In the genomic region with DNA sequence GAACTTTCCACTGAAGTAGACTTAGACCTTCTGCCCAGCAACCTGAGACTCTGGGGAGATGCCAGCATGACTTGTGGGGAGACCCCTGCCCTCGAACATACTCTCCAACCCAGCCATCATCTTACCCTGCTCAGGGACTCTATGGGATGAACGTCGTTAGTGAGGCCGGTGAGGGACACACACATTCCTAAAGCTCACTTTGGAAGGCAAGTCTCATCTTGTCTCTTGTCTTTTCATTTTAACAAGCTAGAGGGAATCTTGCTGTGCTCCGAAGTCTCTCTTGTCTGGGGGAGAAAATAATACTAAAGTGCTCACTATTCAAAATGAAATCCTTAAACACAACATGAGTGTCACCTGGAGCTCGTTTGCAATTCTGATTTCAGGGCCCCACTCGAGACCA, we compare ENCODE assay signal across 21 cellular contexts.
DNase-seq lines count a peak whose midpoint lies in the region; TF ChIP-seq lines count a peak whose summit lies in the region.
"Had no signal": no experiment of that assay in that cellular context is flagged by ENCODE, and none has a peak within 500 bp of the region (broad histone marks: within the 10 kb centered on the region; RNA-seq: fewer than 3 reads in every experiment).

No MANE protein-coding gene starts in this region.

- no peaks in the 10 kb centered on the region for H3K36me3 Mint-ChIP-seq in Caco-2 (ENCODE audit: insufficient read depth, unreplicated experiment)
- no peaks in the 10 kb centered on the region for H3K36me3 Mint-ChIP-seq in activated CD4-positive, alpha-beta memory T cell treated with anti-CD3 and anti-CD28 coated beads for 36 hours

- H3K27ac Mint-ChIP-seq in Caco-2 (ENCODE audit: unreplicated experiment): peak overlapping the region; percentile 44
- no peak overlapping the region for H3K27ac Mint-ChIP-seq in activated CD4-positive, alpha-beta memory T cell treated with anti-CD3 and anti-CD28 coated beads for 36 hours
- H3K27ac Mint-ChIP-seq: CD4-positive, alpha-beta T cell had no signal

- peaks cover 16% of the 10 kb centered on the region for H3K4me1 ChIP-seq in Caco-2
- peaks cover 0 to 11% (median 9%) of the 10 kb centered on the region in 4 donors for H3K4me1 ChIP-seq in esophagus muscularis mucosa
- H3K4me1 ChIP-seq in tibial nerve: peaks cover 0 to 44% (median 21%) of the 10 kb centered on the region in 4 donors
- H3K4me1 ChIP-seq in vagina: peaks cover 4% of the 10 kb centered on the region

- TF ChIP-seq CTCF in Caco-2 (IDR thresholded peaks at IDR 0.05; ENCODE audit: insufficient read depth in 1 of 2, low read depth in 1 of 2, low read length in 1 of 2, severe bottlenecking in 1 of 2, unreplicated experiment in 1 of 2) (no peak), esophagus muscularis mucosa (IDR thresholded peaks at IDR 0.05) (no peak), tibial nerve (IDR thresholded peaks at IDR 0.05) (no peak), vagina (IDR thresholded peaks at IDR 0.05) (no peak)

- peaks cover 2% of the 10 kb centered on the region; the same call in 1 of the 2 replicates for H3K36me3 ChIP-seq in Caco-2 (ENCODE audit: control insufficient read depth, insufficient read depth, low read length)
- no peaks in the 10 kb centered on the region for H3K36me3 ChIP-seq in SK-N-MC (ENCODE audit: insufficient read depth, low read length)
- H3K36me3 ChIP-seq in esophagus muscularis mucosa: no peaks in the 10 kb centered on the region
- H3K36me3 ChIP-seq in tibial nerve: no peaks in the 10 kb centered on the region
- no peaks in the 10 kb centered on the region for H3K36me3 ChIP-seq in vagina

- no peaks in the 10 kb centered on the region for H3K9me3 ChIP-seq in Caco-2
- H3K9me3 ChIP-seq in SK-N-MC (ENCODE audit: low read depth, low read length): no peaks in the 10 kb centered on the region
- peaks cover 0 to 6% (median 0%) of the 10 kb centered on the region in 4 donors for H3K9me3 ChIP-seq in esophagus muscularis mucosa
- no peaks in the 10 kb centered on the region for H3K9me3 ChIP-seq in tibial nerve
- H3K9me3 ChIP-seq in vagina: no peaks in the 10 kb centered on the region
- H3K9me3 ChIP-seq: SK-N-SH had no signal

- 77% methylated on average over 7 of the region's 7 CpGs for WGBS in esophagus muscularis mucosa
- WGBS in tibial nerve, 2 donors: 80 to 87% methylated on average over 7 of the region's 7 CpGs

- H3K9me3 Mint-ChIP-seq in Caco-2 (ENCODE audit: unreplicated experiment): no peaks in the 10 kb centered on the region
- H3K9me3 Mint-ChIP-seq in activated CD4-positive, alpha-beta memory T cell treated with anti-CD3 and anti-CD28 coated beads for 36 hours: peaks cover 6% of the 10 kb centered on the region
- H3K9me3 Mint-ChIP-seq: CD4-positive, alpha-beta T cell had no signal

- H3K4me3 Mint-ChIP-seq in Caco-2 (ENCODE audit: unreplicated experiment): no peak overlapping the region
- no peak overlapping the region for H3K4me3 Mint-ChIP-seq in activated CD4-positive, alpha-beta memory T cell treated with anti-CD3 and anti-CD28 coated beads for 36 hours
- H3K4me3 Mint-ChIP-seq: CD4-positive, alpha-beta T cell had no signal

- TF ChIP-seq EP300 in esophagus muscularis mucosa (IDR thresholded peaks at IDR 0.05) (no peak), tibial nerve (IDR thresholded peaks at IDR 0.05) (no peak)

- POLR2A ChIA-PET in Caco-2 (lab: Charles Lee): no interaction called here
- POLR2A ChIA-PET in activated CD4-positive, alpha-beta memory T cell treated with anti-CD3 and anti-CD28 coated beads for 36 hours (lab: Charles Lee): no interaction called here

- DNase-seq in Caco-2 (no peak), SK-N-MC (ENCODE audit: low read depth, low spot score) (no peak), esophagus muscularis mucosa (ENCODE audit: extremely low spot score) (no peak), tibial nerve (ENCODE audit: low spot score in 2 of 2) (no peak), NCI-H146 (lab: John Stamatoyannopoulos, UW) (no peak), vagina (ENCODE audit: extremely low spot score in 2 of 2) (no peak)
- DNase-seq in activated CD4-positive, alpha-beta memory T cell treated with anti-CD3 and anti-CD28 coated beads for 36 hours: no peak
- DNase-seq: CD4-positive, alpha-beta T cell; COR-L47; DMS 273 treated with DMSO at 0.1 percent for 48 hours; DMS79 treated with DMSO at 0.1 percent for 48 hours; GM23248; HCEC 1CT; KG1; NCI-H1105; NCI-H2029 treated with DMSO at 0.1 percent for 48 hours; NCI-H2171 treated with DMSO at 0.1 percent for 48 hours; NCI-H526; SHP77; SK-N-SH had no signal

- H3K27me3 Mint-ChIP-seq in Caco-2 (ENCODE audit: insufficient read depth, unreplicated experiment): no peaks in the 10 kb centered on the region
- peaks cover 1% of the 10 kb centered on the region for H3K27me3 Mint-ChIP-seq in activated CD4-positive, alpha-beta memory T cell treated with anti-CD3 and anti-CD28 coated beads for 36 hours
- H3K27me3 Mint-ChIP-seq: CD4-positive, alpha-beta T cell had no signal

- H3K27ac ChIP-seq in SK-N-MC: peak overlapping the region; percentile 98
- H3K27ac ChIP-seq in esophagus muscularis mucosa (replicated peaks in 1 of 4): peak overlapping the region; percentile 18 to 53 (median 18)
- peak overlapping the region in 3 of 4 donors; percentile 42 to 79 (median 73) for H3K27ac ChIP-seq in tibial nerve
- H3K27ac ChIP-seq in vagina: no peak overlapping the region
- H3K27ac ChIP-seq: GM23248, HL-60 had no signal

- no peaks in the 10 kb centered on the region for H3K27me3 ChIP-seq in Caco-2 (replicated peaks; ENCODE audit: control insufficient read depth, insufficient read depth, low read length)
- H3K27me3 ChIP-seq in esophagus muscularis mucosa: no peaks in the 10 kb centered on the region
- H3K27me3 ChIP-seq in tibial nerve: no peaks in the 10 kb centered on the region
- H3K27me3 ChIP-seq in vagina: no peaks in the 10 kb centered on the region

- CTCF ChIA-PET in Caco-2 (lab: Charles Lee): no interaction called here
- CTCF ChIA-PET in activated CD4-positive, alpha-beta memory T cell treated with anti-CD3 and anti-CD28 coated beads for 36 hours (lab: Charles Lee): interaction anchor here (0.9 to 1.7 kb wide), 2 partner anchors 110 to 419 kb away, joined by 3 to 4 read pairs; no protein-coding TSS in a partner anchor

- BruUV-seq in Caco-2 (replicated peaks; lab: Mats Ljungman, UMichigan): no TSS peak

- H3K9ac ChIP-seq in SK-N-MC (ENCODE audit: insufficient read length): peak overlapping the region; percentile 77
- H3K9ac ChIP-seq: GM23248, SK-N-SH had no signal

- no peak overlapping the region for H3K4me3 ChIP-seq in Caco-2 (ENCODE audit: low read depth, low read length)
- H3K4me3 ChIP-seq in SK-N-MC: no peak overlapping the region
- no peak overlapping the region for H3K4me3 ChIP-seq in esophagus muscularis mucosa
- no peak overlapping the region for H3K4me3 ChIP-seq in tibial nerve
- no peak overlapping the region for H3K4me3 ChIP-seq in vagina
- H3K4me3 ChIP-seq: GM23248 had no signal

- TF ChIP-seq POLR2A in esophagus muscularis mucosa (IDR thresholded peaks at IDR 0.05; ENCODE audit: low read depth) (no peak), tibial nerve (IDR thresholded peaks at IDR 0.05) (no peak), vagina (IDR thresholded peaks at IDR 0.05) (no peak)

- intact Hi-C loops in Caco-2 (cut with micrococcal nuclease; ENCODE audit: unreplicated experiment): no loop called here
- intact Hi-C loops in esophagus muscularis mucosa (cut with DNase I): no loop called here
- intact Hi-C loops in activated CD4-positive, alpha-beta memory T cell treated with anti-CD3 and anti-CD28 coated beads for 36 hours (cut with micrococcal nuclease): no loop called here
- intact Hi-C loops in vagina (cut with DNase I): no loop called here

- peaks cover 40% of the 10 kb centered on the region for H3K4me1 Mint-ChIP-seq in Caco-2 (ENCODE audit: low read depth, unreplicated experiment)
- no peaks in the 10 kb centered on the region for H3K4me1 Mint-ChIP-seq in activated CD4-positive, alpha-beta memory T cell treated with anti-CD3 and anti-CD28 coated beads for 36 hours (ENCODE audit: low read depth)
